ENCODE assay signal across 11 cellular contexts in genomic region chr9:130010151-130010988, GRCh38. TPM values are rescaled to one million over a fixed set of nuclear protein-coding genes. Genes with fewer than 3 reads are reported as not detected.
DNase-seq lines count a peak whose midpoint lies in the region; ATAC-seq and TF ChIP-seq lines count a peak whose summit lies in the region.
"Had no signal": no experiment of that assay in that cellular context is flagged by ENCODE, and none has a peak within 500 bp of the region (broad histone marks: within the 10 kb centered on the region; RNA-seq: fewer than 3 reads in every experiment).

No MANE protein-coding gene starts in this region.

- H3K27ac ChIP-seq in SU-DHL-6 (ENCODE audit: low read depth, low read length) (peak overlapping the region; percentile 63), stomach smooth muscle (ENCODE audit: low read length) (peak overlapping the region; percentile 24), mesenchymal stem cell (ENCODE audit: low read length, poor library complexity, severe bottlenecking) (no peak overlapping the region)
- H3K27ac ChIP-seq: A549, PC-9, upper lobe of right lung had no signal

- H3K36me3 ChIP-seq in SU-DHL-6 (ENCODE audit: low read length) = peaks cover 11% of the 10 kb centered on the region; the same call in 1 of the 2 replicates
- H3K36me3 ChIP-seq in stomach smooth muscle (ENCODE audit: control insufficient read depth in 2 of 2, insufficient read depth in 2 of 2, low read length in 2 of 2) = peaks cover 0 to 2% of the 10 kb centered on the region in 2 donors
- H3K36me3 ChIP-seq in mesenchymal stem cell (ENCODE audit: control insufficient read depth in 1 of 2, insufficient read depth in 2 of 2, low read depth in 1 of 2, low read length in 2 of 2) = no peaks in the 10 kb centered on the region
- H3K36me3 ChIP-seq: upper lobe of right lung had no signal

- H2AFZ ChIP-seq in SU-DHL-6 (ENCODE audit: low read depth, low read length, severe bottlenecking) (no peak overlapping the region), mesenchymal stem cell (ENCODE audit: low read depth, low read length) (no peak overlapping the region)
- H2AFZ ChIP-seq: PC-9 had no signal

- H3K9me3 ChIP-seq in SU-DHL-6 (ENCODE audit: insufficient read depth, low read length) = no peaks in the 10 kb centered on the region
- H3K9me3 ChIP-seq in stomach smooth muscle (ENCODE audit: control insufficient read depth in 2 of 2, low read length in 2 of 2) = peaks cover 0 to 3% of the 10 kb centered on the region in 2 donors
- H3K9me3 ChIP-seq in mesenchymal stem cell (ENCODE audit: control insufficient read depth, low read length) = peaks cover 6% of the 10 kb centered on the region
- H3K9me3 ChIP-seq: upper lobe of right lung had no signal

- H3K4me1 Mint-ChIP-seq in central memory CD8-positive, alpha-beta T cell = peaks cover 75% of the 10 kb centered on the region

- no peak overlapping the region for H2BK120ac ChIP-seq in mesenchymal stem cell (ENCODE audit: low read depth, low read length)

- H3K9me3 Mint-ChIP-seq in central memory CD8-positive, alpha-beta T cell = no peaks in the 10 kb centered on the region

- peaks cover 43% of the 10 kb centered on the region for H3K36me3 Mint-ChIP-seq in central memory CD8-positive, alpha-beta T cell (ENCODE audit: insufficient read depth)

- no peak overlapping the region for H3K18ac ChIP-seq in mesenchymal stem cell (ENCODE audit: low read depth in 1 of 2, low read length in 2 of 2)

- peak overlapping the region; percentile 98 for H3K27ac Mint-ChIP-seq in central memory CD8-positive, alpha-beta T cell (ENCODE audit: low read depth)

- H3K9ac ChIP-seq in SU-DHL-6 (ENCODE audit: low read length) = no peak overlapping the region
- no peak overlapping the region for H3K9ac ChIP-seq in stomach smooth muscle (ENCODE audit: low read length in 2 of 2)
- no peak overlapping the region for H3K9ac ChIP-seq in mesenchymal stem cell (ENCODE audit: low read length)

- H3K4ac ChIP-seq in mesenchymal stem cell (ENCODE audit: low read depth in 1 of 2, low read length in 2 of 2) = no peak overlapping the region

- H3K79me1 ChIP-seq in mesenchymal stem cell (replicated peaks; ENCODE audit: low read length, poor library complexity, severe bottlenecking) = peaks cover 11% of the 10 kb centered on the region

- peak; percentile 70 for ATAC-seq in central memory CD8-positive, alpha-beta T cell (replicated peaks; ENCODE audit: extremely low read depth, poor library complexity, severe bottlenecking)
- ATAC-seq in HG03378 (IDR thresholded peaks at IDR 0.05; ENCODE audit: unreplicated experiment) = no peak
- ATAC-seq: A549, upper lobe of right lung had no signal

- no peaks in the 10 kb centered on the region for H3K27me3 ChIP-seq in SU-DHL-6 (ENCODE audit: low read length)
- no peaks in the 10 kb centered on the region for H3K27me3 ChIP-seq in stomach smooth muscle (ENCODE audit: control insufficient read depth in 1 of 2, insufficient read depth in 2 of 2, low read length in 2 of 2)
- no peaks in the 10 kb centered on the region for H3K27me3 ChIP-seq in mesenchymal stem cell (ENCODE audit: control insufficient read depth in 1 of 2, insufficient read depth in 1 of 2, low read length in 2 of 2)
- H3K27me3 ChIP-seq: upper lobe of right lung had no signal

- 95% methylated on average over 5 of the region's 5 CpGs for WGBS in mesenchymal stem cell

- H2BK15ac ChIP-seq in mesenchymal stem cell (ENCODE audit: low read depth, poor library complexity, severe bottlenecking) = no peak overlapping the region

- H3K14ac ChIP-seq in mesenchymal stem cell (ENCODE audit: low read length in 2 of 2) = peak overlapping the region in 1 of 2 experiments; percentile 32

- H4K20me1 ChIP-seq in SU-DHL-6 (ENCODE audit: low read depth, low read length) = peaks cover 62% of the 10 kb centered on the region

- no peak for TF ChIP-seq CTCF in SU-DHL-6 (IDR thresholded peaks at IDR 0.05; ENCODE audit: insufficient read depth, low read length, poor library complexity, severe bottlenecking)

- no peak overlapping the region for H4K8ac ChIP-seq in mesenchymal stem cell (ENCODE audit: low read length)

- H3K4me3 Mint-ChIP-seq in central memory CD8-positive, alpha-beta T cell = peak overlapping the region; percentile 55

- H3F3A ChIP-seq in SU-DHL-6 (ENCODE audit: insufficient read depth) = peaks cover 68% of the 10 kb centered on the region

- H3K4me1 ChIP-seq in stomach smooth muscle (ENCODE audit: control insufficient read depth, insufficient read depth, low read length) (peaks cover 15% of the 10 kb centered on the region), mesenchymal stem cell (ENCODE audit: control insufficient read depth, insufficient read depth, low read depth, low read length) (no peaks in the 10 kb centered on the region)
- H3K4me1 ChIP-seq: A549, upper lobe of right lung had no signal

- DNase-seq in activated T-cell treated with anti-CD3 and anti-CD28 coated beads, Interleukin-2, amount 50 U/mL, for 1 hour = peak; percentile 53
- DNase-seq in activated T-cell treated with anti-CD3 and anti-CD28 coated beads for 4 hours (no peak), mesenchymal stem cell (no peak), islet precursor cell (no peak)
- DNase-seq in central memory CD8-positive, alpha-beta T cell (ENCODE audit: low spot score in 2 of 2) = peak in 1 of 2 donors; percentile 57
- DNase-seq: PC-9, upper lobe of right lung had no signal

- no peaks in the 10 kb centered on the region for H3K9me2 ChIP-seq in SU-DHL-6 (replicated peaks; ENCODE audit: insufficient read depth, low read length)

- no peak overlapping the region for H2BK12ac ChIP-seq in mesenchymal stem cell (ENCODE audit: low read length in 2 of 2)

- H3K4me2 ChIP-seq in SU-DHL-6 (ENCODE audit: low read depth, low read length, poor library complexity, severe bottlenecking) (peak overlapping the region; percentile 15), mesenchymal stem cell (ENCODE audit: low read length, poor library complexity, severe bottlenecking) (no peak overlapping the region)
- H3K4me2 ChIP-seq: A549, PC-9 had no signal

- peaks cover 98% of the 10 kb centered on the region for H3K79me2 ChIP-seq in SU-DHL-6 (ENCODE audit: insufficient read depth, low read length)

- H3K4me3 ChIP-seq in SU-DHL-6 (ENCODE audit: insufficient read depth, low read length, poor library complexity, severe bottlenecking) (no peak overlapping the region), stomach smooth muscle (ENCODE audit: low read length in 2 of 2) (no peak overlapping the region), mesenchymal stem cell (ENCODE audit: insufficient read depth in 1 of 2, low read depth in 1 of 2, low read length in 2 of 2) (no peak overlapping the region)
- H3K4me3 ChIP-seq: A549, PC-9, upper lobe of right lung had no signal

- no peak overlapping the region for H2BK5ac ChIP-seq in mesenchymal stem cell (ENCODE audit: low read depth, low read length, poor library complexity, severe bottlenecking)

- H2AK5ac ChIP-seq in mesenchymal stem cell (ENCODE audit: low read length, severe bottlenecking) = no peak overlapping the region

- H4K91ac ChIP-seq in mesenchymal stem cell (ENCODE audit: low read length) = no peak overlapping the region

- H3K23ac ChIP-seq in mesenchymal stem cell (ENCODE audit: low read length in 2 of 2) = no peak overlapping the region

- no peaks in the 10 kb centered on the region for H3K27me3 Mint-ChIP-seq in central memory CD8-positive, alpha-beta T cell

RNA-seq across cellular contexts. Expression of gene FNBP1, which starts 32.6 kb away (rescaled TPM):
- 47.4 TPM for polyA plus RNA-seq in mesenchymal stem cell (2013, experiment 1 of 2)
- 45.8 TPM for polyA plus RNA-seq in mesenchymal stem cell (2013, experiment 2 of 2)

RNA-seq across cellular contexts. Expression of gene GPR107, which starts 43.3 kb away (rescaled TPM):
- 42.9 TPM for polyA plus RNA-seq in mesenchymal stem cell (2013, experiment 1 of 2)
- 42.6 TPM for polyA plus RNA-seq in mesenchymal stem cell (2013, experiment 2 of 2)
